Comparison of ENCODE assay signal across 11 cellular contexts in genomic region chr6:36204068-36204753, GRCh38. TPM values are rescaled to one million over a fixed set of nuclear protein-coding genes. Genes with fewer than 3 reads are reported as not detected.
A peak's percentile ranks its signal among the peaks of the same experiment; 100 is the strongest.
DNase-seq lines count a peak whose midpoint lies in the region; ATAC-seq and TF ChIP-seq lines count a peak whose summit lies in the region.
"Had no signal": no experiment of that assay in that cellular context is flagged by ENCODE, and none has a peak within 500 bp of the region (broad histone marks: within the 10 kb centered on the region; RNA-seq: fewer than 3 reads in every experiment).

No MANE protein-coding gene starts in this region.

- H3K36me3 Mint-ChIP-seq in activated CD4-positive, alpha-beta T cell treated with anti-CD3 and anti-CD28 coated beads for 36 hours (ENCODE audit: low read depth), result peaks cover 63% of the 10 kb centered on the region
- peaks cover 68% of the 10 kb centered on the region for H3K36me3 Mint-ChIP-seq in T-helper 1 cell treated with Interleukin-12 subunit alpha and Interleukin-12 subunit beta and Interleukin-4 antibody, amounts not matched to agents 30 μg/mL and 1 μg/mL, for 36 hours (ENCODE audit: low read depth)
- H3K36me3 Mint-ChIP-seq in activated naive CD8-positive, alpha-beta T cell, result peaks cover 36% of the 10 kb centered on the region

- WGBS in psoas muscle, 3 donors, result 88 to 91% (median 88%) methylated on average over 10 of the region's 10 CpGs

- peaks cover 52% of the 10 kb centered on the region for H3K4me1 Mint-ChIP-seq in activated CD4-positive, alpha-beta T cell treated with anti-CD3 and anti-CD28 coated beads for 36 hours
- H3K4me1 Mint-ChIP-seq in T-helper 1 cell treated with Interleukin-12 subunit alpha and Interleukin-12 subunit beta and Interleukin-4 antibody, amounts not matched to agents 30 μg/mL and 1 μg/mL, for 36 hours (ENCODE audit: low read depth), result peaks cover 42% of the 10 kb centered on the region
- peaks cover 70% of the 10 kb centered on the region for H3K4me1 Mint-ChIP-seq in activated naive CD8-positive, alpha-beta T cell (ENCODE audit: low read depth)

- peak; percentile 45 for DNase-seq in activated CD4-positive, alpha-beta T cell treated with anti-CD3 and anti-CD28 coated beads for 36 hours
- no peak for DNase-seq in activated CD4-positive, alpha-beta T cell treated with anti-CD3 and anti-CD28 coated beads, Interleukin-2, amount 50 U/mL, for 4 hours
- DNase-seq in stimulated activated naive CD4-positive, alpha-beta T cell (lab: John Stamatoyannopoulos, UW), result peak in 4 of 6 experiments; percentile 21 to 72 (median 66)
- DNase-seq in psoas muscle, result no peak
- no peak for DNase-seq in dedifferentiated amniotic fluid mesenchymal stem cell (ENCODE audit: extremely low spot score)
- DNase-seq: colonic mucosa, NCI-H524 treated with DMSO at 0.1 percent for 48 hours had no signal

- peak; percentile 69 for ATAC-seq in activated CD4-positive, alpha-beta T cell treated with anti-CD3 and anti-CD28 coated beads for 36 hours
- ATAC-seq in HG02973 (IDR thresholded peaks at IDR 0.05; ENCODE audit: unreplicated experiment), result no peak
- no peak for ATAC-seq in psoas muscle

- intact Hi-C loops in activated CD4-positive, alpha-beta T cell treated with anti-CD3 and anti-CD28 coated beads for 36 hours (cut with DNase I, micrococcal nuclease), result no loop called here
- intact Hi-C loops in psoas muscle (cut with DNase I), result no loop called here

- H3K27ac ChIP-seq in psoas muscle, result no peak overlapping the region
- H3K27ac ChIP-seq: colonic mucosa had no signal

- no peak for TF ChIP-seq CTCF in psoas muscle (IDR thresholded peaks at IDR 0.05)

- H3K4me3 ChIP-seq in psoas muscle, result no peak overlapping the region
- H3K4me3 ChIP-seq: colonic mucosa had no signal

- peaks cover 14 to 96% of the 10 kb centered on the region in 2 donors for H3K36me3 ChIP-seq in psoas muscle (ENCODE audit: insufficient read depth in 1 of 2, low read depth in 1 of 2)

- no peaks in the 10 kb centered on the region for H3K27me3 Mint-ChIP-seq in activated CD4-positive, alpha-beta T cell treated with anti-CD3 and anti-CD28 coated beads for 36 hours
- peaks cover 4% of the 10 kb centered on the region for H3K27me3 Mint-ChIP-seq in T-helper 1 cell treated with Interleukin-12 subunit alpha and Interleukin-12 subunit beta and Interleukin-4 antibody, amounts not matched to agents 30 μg/mL and 1 μg/mL, for 36 hours (ENCODE audit: low read depth)
- no peaks in the 10 kb centered on the region for H3K27me3 Mint-ChIP-seq in activated naive CD8-positive, alpha-beta T cell

- POLR2A ChIA-PET in activated CD4-positive, alpha-beta T cell treated with anti-CD3 and anti-CD28 coated beads for 36 hours (lab: Charles Lee), result interaction anchor here (0.7 kb wide), 2 partner anchors 79 to 98 kb away, joined by 4 to 5 read pairs; no protein-coding TSS in a partner anchor

- no peak overlapping the region for H3K4me3 Mint-ChIP-seq in activated CD4-positive, alpha-beta T cell treated with anti-CD3 and anti-CD28 coated beads for 36 hours
- peak overlapping the region; percentile 64 for H3K4me3 Mint-ChIP-seq in T-helper 1 cell treated with Interleukin-12 subunit alpha and Interleukin-12 subunit beta and Interleukin-4 antibody, amounts not matched to agents 30 μg/mL and 1 μg/mL, for 36 hours
- peak overlapping the region; percentile 72 for H3K4me3 Mint-ChIP-seq in activated naive CD8-positive, alpha-beta T cell
- H3K4me3 Mint-ChIP-seq: neural crest cell had no signal

- CTCF ChIA-PET in activated CD4-positive, alpha-beta T cell treated with anti-CD3 and anti-CD28 coated beads for 36 hours (lab: Charles Lee), result interaction anchor here (0.5 to 1.8 kb wide), 6 partner anchors 12 to 190 kb away, joined by 3 to 5 read pairs (median 3); no protein-coding TSS in a partner anchor

- H3K4me1 ChIP-seq in psoas muscle, result no peaks in the 10 kb centered on the region

- H3K27ac Mint-ChIP-seq in activated CD4-positive, alpha-beta T cell treated with anti-CD3 and anti-CD28 coated beads for 36 hours, result peak overlapping the region; percentile 5
- H3K27ac Mint-ChIP-seq in T-helper 1 cell treated with Interleukin-12 subunit alpha and Interleukin-12 subunit beta and Interleukin-4 antibody, amounts not matched to agents 30 μg/mL and 1 μg/mL, for 36 hours, result no peak overlapping the region
- no peak overlapping the region for H3K27ac Mint-ChIP-seq in activated naive CD8-positive, alpha-beta T cell

- no peaks in the 10 kb centered on the region for H3K9me3 ChIP-seq in psoas muscle
- H3K9me3 ChIP-seq: colonic mucosa had no signal

- H3K27me3 ChIP-seq in psoas muscle (ENCODE audit: insufficient read depth in 3 of 3, low read length in 2 of 3), result no peaks in the 10 kb centered on the region
- H3K27me3 ChIP-seq: colonic mucosa had no signal

- H3K9me3 Mint-ChIP-seq in activated CD4-positive, alpha-beta T cell treated with anti-CD3 and anti-CD28 coated beads for 36 hours (ENCODE audit: low read depth), result no peaks in the 10 kb centered on the region
- H3K9me3 Mint-ChIP-seq in T-helper 1 cell treated with Interleukin-12 subunit alpha and Interleukin-12 subunit beta and Interleukin-4 antibody, amounts not matched to agents 30 μg/mL and 1 μg/mL, for 36 hours, result peaks cover 3% of the 10 kb centered on the region
- no peaks in the 10 kb centered on the region for H3K9me3 Mint-ChIP-seq in activated naive CD8-positive, alpha-beta T cell (ENCODE audit: low read depth)
- H3K9me3 Mint-ChIP-seq: neural crest cell had no signal

RNA-seq across cellular contexts. Expression of gene BRPF3, which starts 7.7 kb away (rescaled TPM):
- 10 to 100 TPM; 18.0 to 26.0 TPM for total RNA-seq in activated CD4-positive, alpha-beta T cell treated with anti-CD3 and anti-CD28 coated beads for 36 hours
- 10 to 100 TPM; 20.4 to 31.4 (median 21.9) TPM for total RNA-seq in psoas muscle
- polyA plus RNA-seq in psoas muscle, result 10 to 100 TPM; 15.3 to 47.2 (median 17.3) TPM

Comparison
In these comparisons a context has a peak if more than half of its experiments do, and no peak if none do; other contexts are left out.
1. DNase-seq: peak in activated CD4-positive, alpha-beta T cell treated with anti-CD3 and anti-CD28 coated beads for 36 hours (single experiment) and stimulated activated naive CD4-positive, alpha-beta T cell (4 of 6); none in activated CD4-positive, alpha-beta T cell treated with anti-CD3 and anti-CD28 coated beads, Interleukin-2, amount 50 U/mL, for 4 hours (0 of 2), psoas muscle (0 of 2) and dedifferentiated amniotic fluid mesenchymal stem cell (single experiment).